8 cellular contexts compared by ENCODE assay signal in the genomic region with DNA sequence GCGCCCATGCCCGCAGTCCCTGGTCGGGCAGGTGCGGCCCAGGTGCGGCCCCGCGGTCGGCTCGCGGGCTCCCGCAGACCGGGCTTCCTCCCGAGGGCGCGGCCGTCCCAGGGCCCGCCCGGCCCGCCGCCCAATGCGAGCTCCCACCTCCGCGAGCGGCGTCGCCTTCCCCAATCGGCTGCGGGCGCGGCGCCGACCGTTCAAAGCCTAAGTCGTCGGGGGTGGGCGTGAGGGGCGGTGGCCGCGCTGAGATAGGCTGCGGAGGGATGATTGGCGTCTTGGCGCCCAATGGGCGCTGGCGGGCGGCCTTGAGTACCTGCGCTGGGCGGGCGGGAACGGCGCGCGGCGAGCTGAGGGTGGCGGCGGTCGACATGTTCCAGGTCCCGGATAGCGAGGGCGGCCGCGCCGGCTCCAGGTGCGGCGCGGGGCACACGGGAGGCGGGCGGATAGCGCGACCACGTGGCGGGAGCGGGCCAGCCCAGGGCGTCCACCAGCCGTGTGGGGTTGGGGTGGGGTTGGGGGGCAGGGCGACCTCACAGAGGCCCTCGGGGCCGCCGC. TPM values are rescaled to one million over a fixed set of nuclear protein-coding genes. Genes with fewer than 3 reads are reported as not detected.
A peak's percentile ranks its signal among the peaks of the same experiment; 100 is the strongest.
DNase-seq lines count a peak whose midpoint lies in the region; ATAC-seq and TF ChIP-seq lines count a peak whose summit lies in the region.

A gene with protein sequence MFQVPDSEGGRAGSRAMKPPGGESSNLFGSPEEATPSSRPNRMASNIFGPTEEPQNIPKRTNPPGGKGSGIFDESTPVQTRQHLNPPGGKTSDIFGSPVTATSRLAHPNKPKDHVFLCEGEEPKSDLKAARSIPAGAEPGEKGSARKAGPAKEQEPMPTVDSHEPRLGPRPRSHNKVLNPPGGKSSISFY (plus strand): TSS at position 338 of the 558 bp plus-strand sequence. CDS start 34 bp downstream, at position 372.

- peaks cover 14% of the 10 kb centered on the region; the same call in 1 of the 2 replicates for H3F3A ChIP-seq in GM23248 (ENCODE audit: insufficient read depth)

- H3K9me3 Mint-ChIP-seq in activated T-helper 1 cell treated with anti-CD3 and anti-CD28 coated beads, Interleukin-12 subunit alpha, Interleukin-12 subunit beta, Interleukin-2, Interleukin-4 antibody, amounts not matched to agents 30 ng/mL and 10 ng/mL and 1 ng/mL, durations not matched to agents 14 hours and 24 hours and 36 hours, result no peaks in the 10 kb centered on the region
- no peaks in the 10 kb centered on the region for H3K9me3 Mint-ChIP-seq in natural killer cell

- H4K20me1 ChIP-seq in DND-41 (ENCODE audit: insufficient read depth, low read length), result peaks cover 33% of the 10 kb centered on the region
- H4K20me1 ChIP-seq in GM23248 (ENCODE audit: insufficient read depth), result 0 out of 2 replicates have a peak, but pooled peaks cover 3% of the 10 kb centered on the region

- H3K4me3 Mint-ChIP-seq in activated T-helper 1 cell treated with anti-CD3 and anti-CD28 coated beads, Interleukin-12 subunit alpha, Interleukin-12 subunit beta, Interleukin-2, Interleukin-4 antibody, amounts not matched to agents 30 ng/mL and 10 ng/mL and 1 ng/mL, durations not matched to agents 14 hours and 24 hours and 36 hours, result peak within 1 kb of the TSS; percentile 92
- peak within 1 kb of the TSS; percentile 86 for H3K4me3 Mint-ChIP-seq in natural killer cell

- in situ Hi-C loops in GM23248 (cut with MboI), result no loop called here

- DNase-seq in DND-41 (peak; percentile 97), GM23248 (peak; percentile 97), LHCN-M2 (ENCODE audit: low read depth) (peak; percentile 90), RPMI7951 (ENCODE audit: low read depth) (peak; percentile 94), fibroblast of mammary gland (ENCODE audit: low read depth) (peak; percentile 94), natural killer cell (peak; percentile 89)
- DNase-seq in activated T-helper 1 cell treated with anti-CD3 and anti-CD28 coated beads, Interleukin-12 subunit alpha, Interleukin-12 subunit beta, Interleukin-2, Interleukin-4 antibody, amounts not matched to agents 30 ng/mL and 10 ng/mL and 1 ng/mL, durations not matched to agents 14 hours and 24 hours and 36 hours (ENCODE audit: low spot score), result peak; percentile 96
- peak; percentile 89 to 94 (median 93) for DNase-seq in stimulated activated naive CD4-positive, alpha-beta T cell (lab: John Stamatoyannopoulos, UW)

- peaks cover 32% of the 10 kb centered on the region for H3K4me1 Mint-ChIP-seq in activated T-helper 1 cell treated with anti-CD3 and anti-CD28 coated beads, Interleukin-12 subunit alpha, Interleukin-12 subunit beta, Interleukin-2, Interleukin-4 antibody, amounts not matched to agents 30 ng/mL and 10 ng/mL and 1 ng/mL, durations not matched to agents 14 hours and 24 hours and 36 hours (ENCODE audit: low read depth)
- H3K4me1 Mint-ChIP-seq in natural killer cell, result peaks cover 26% of the 10 kb centered on the region in 2 donors

- peak within 1 kb of the TSS; percentile 79 for H3K4me2 ChIP-seq in DND-41 (ENCODE audit: insufficient read depth, low read length)
- H3K4me2 ChIP-seq in GM23248 (ENCODE audit: unreplicated experiment), result peak within 1 kb of the TSS; percentile 66

- H3K9me2 ChIP-seq in GM23248 (ENCODE audit: insufficient read depth), result no peaks in the 10 kb centered on the region

- peak; percentile 96 for ATAC-seq in DND-41 (ENCODE audit: insufficient read depth, low read depth)
- ATAC-seq in natural killer cell, result peak; percentile 97

- H3K9ac ChIP-seq in DND-41 (ENCODE audit: low read depth, low read length) (peak within 1 kb of the TSS; percentile 79), GM23248 (peak within 1 kb of the TSS; percentile 83)

- no peaks in the 10 kb centered on the region for H3K27me3 ChIP-seq in DND-41 (ENCODE audit: insufficient read depth, low read length, poor library complexity)
- H3K27me3 ChIP-seq in GM23248 (replicated peaks; ENCODE audit: insufficient read depth), result no peaks in the 10 kb centered on the region

- 2% methylated on average over 53 of the region's 79 CpGs for WGBS in GM23248 (ENCODE audit: low coverage in 1 of 2, low lambda C conversion rate in 2 of 2, missing lambda C conversion rate in 2 of 2), 2 experiments

- H3K36me3 ChIP-seq in DND-41 (ENCODE audit: insufficient read depth, low read length) (peaks cover 49% of the 10 kb centered on the region), GM23248 (ENCODE audit: low read depth) (peaks cover 15% of the 10 kb centered on the region; the same call in 1 of the 2 replicates)

- no peak for TF ChIP-seq CTCF in DND-41 (IDR thresholded peaks at IDR 0.05; ENCODE audit: borderline replicate concordance, extremely low read depth, low read length, poor library complexity, severe bottlenecking)
- TF ChIP-seq CTCF in fibroblast of mammary gland (conservative IDR thresholded peaks at IDR 0.05; ENCODE audit: control insufficient read depth, insufficient read depth, low read depth, low read length), result no peak
- TF ChIP-seq CTCF in natural killer cell (IDR thresholded peaks at IDR 0.05), result no peak

- H2AFZ ChIP-seq in DND-41 (ENCODE audit: low read depth, low read length), result peak within 1 kb of the TSS; percentile 66
- H2AFZ ChIP-seq in GM23248, result peak within 1 kb of the TSS; percentile 67

- H3K36me3 Mint-ChIP-seq in activated T-helper 1 cell treated with anti-CD3 and anti-CD28 coated beads, Interleukin-12 subunit alpha, Interleukin-12 subunit beta, Interleukin-2, Interleukin-4 antibody, amounts not matched to agents 30 ng/mL and 10 ng/mL and 1 ng/mL, durations not matched to agents 14 hours and 24 hours and 36 hours (ENCODE audit: low read depth), result peaks cover 21% of the 10 kb centered on the region
- peaks cover 7% of the 10 kb centered on the region for H3K36me3 Mint-ChIP-seq in natural killer cell

- H3K4me1 ChIP-seq in DND-41 (ENCODE audit: insufficient read depth, low read length) (peaks cover 31% of the 10 kb centered on the region), GM23248 (ENCODE audit: insufficient read depth) (peaks cover 11% of the 10 kb centered on the region)

- peak within 1 kb of the TSS; percentile 91 for H3K27ac Mint-ChIP-seq in activated T-helper 1 cell treated with anti-CD3 and anti-CD28 coated beads, Interleukin-12 subunit alpha, Interleukin-12 subunit beta, Interleukin-2, Interleukin-4 antibody, amounts not matched to agents 30 ng/mL and 10 ng/mL and 1 ng/mL, durations not matched to agents 14 hours and 24 hours and 36 hours
- H3K27ac Mint-ChIP-seq in natural killer cell, result peak within 1 kb of the TSS; percentile 73 to 80

- H3K27ac ChIP-seq in DND-41 (ENCODE audit: low read length) (peak within 1 kb of the TSS; percentile 75), GM23248 (peak within 1 kb of the TSS; percentile 45)

- no peaks in the 10 kb centered on the region for H3K27me3 Mint-ChIP-seq in activated T-helper 1 cell treated with anti-CD3 and anti-CD28 coated beads, Interleukin-12 subunit alpha, Interleukin-12 subunit beta, Interleukin-2, Interleukin-4 antibody, amounts not matched to agents 30 ng/mL and 10 ng/mL and 1 ng/mL, durations not matched to agents 14 hours and 24 hours and 36 hours (ENCODE audit: insufficient read depth)
- H3K27me3 Mint-ChIP-seq in natural killer cell (ENCODE audit: low read depth in 2 of 2), result no peaks in the 10 kb centered on the region

- peaks cover 48% of the 10 kb centered on the region for H3K79me2 ChIP-seq in DND-41 (ENCODE audit: insufficient read depth, low read length)
- H3K79me2 ChIP-seq in GM23248 (ENCODE audit: insufficient read depth), result peaks cover 46% of the 10 kb centered on the region

- no peaks in the 10 kb centered on the region for H3K9me3 ChIP-seq in DND-41 (ENCODE audit: insufficient read depth, low read length, severe bottlenecking)
- H3K9me3 ChIP-seq in GM23248 (ENCODE audit: low read depth), result no peaks in the 10 kb centered on the region

- intact Hi-C loops in activated T-helper 1 cell treated with anti-CD3 and anti-CD28 coated beads, Interleukin-12 subunit alpha, Interleukin-12 subunit beta, Interleukin-2, Interleukin-4 antibody, amounts not matched to agents 30 ng/mL and 10 ng/mL and 1 ng/mL, durations not matched to agents 14 hours and 24 hours and 36 hours (cut with micrococcal nuclease), result loop anchor here (1.0 to 2.0 kb wide), 4 partner anchors 28 to 95 kb away; partner anchors contain the start of genes CRAMP1, IFT140, MAPK8IP3 and MRPS34
- intact Hi-C loops in natural killer cell (cut with micrococcal nuclease), result loop anchor here (2.0 to 10.0 kb wide), 2 partner anchors 29 to 63 kb away; partner anchors contain the start of genes CRAMP1, IFT140 and MAPK8IP3

- H3K4me3 ChIP-seq in DND-41 (ENCODE audit: low read depth in 1 of 2, low read length in 2 of 2) (peak within 1 kb of the TSS; percentile 54 to 73), GM23248 (peak within 1 kb of the TSS; percentile 74), fibroblast of mammary gland (ENCODE audit: control insufficient read depth, low read depth, low read length) (peak within 1 kb of the TSS; percentile 76)

RNA-seq across cellular contexts. Expression of the gene that starts here (rescaled TPM):
- total RNA-seq in GM23248 (2014; rRNA removed; shearing (Covaris generic)), result 51.8 and 55.9 TPM in 2 replicates
- 6.5 and 8.0 TPM in 2 replicates for polyA plus RNA-seq in GM23248 (2016; fragmentation: Nextera tagmentation; extraction: Ambion mirVana)
- total RNA-seq in LHCN-M2 (2014; rRNA removed) (59.1 and 62.8 TPM in 2 replicates), natural killer cell (10 to 100 TPM; 12.2 to 28.4 (median 14.2) TPM)
- polyA plus RNA-seq in LHCN-M2 (2012), result 49.4 TPM
- total RNA-seq in RPMI7951 (2014; rRNA removed; shearing (Covaris generic)), result 140 and 148 TPM in 2 replicates
- 106 and 119 TPM in 2 replicates for total RNA-seq in activated T-helper 1 cell treated with anti-CD3 and anti-CD28 coated beads, Interleukin-12 subunit alpha, Interleukin-12 subunit beta, Interleukin-2, Interleukin-4 antibody, amounts not matched to agents 30 ng/mL and 10 ng/mL and 1 ng/mL, durations not matched to agents 14 hours and 24 hours and 36 hours

Comparison
In these comparisons a context has a peak if more than half of its experiments do, and no peak if none do; other contexts are left out.
1. Peak in every context shown above with its lines: DNase-seq, ATAC-seq, H3K4me3 ChIP-seq and H3K27ac ChIP-seq.